17 cellular contexts compared by ENCODE assay signal in genomic region chr10:119500138-119500795, GRCh38. TPM values are rescaled to one million over a fixed set of nuclear protein-coding genes. Genes with fewer than 3 reads are reported as not detected.
DNase-seq lines count a peak whose midpoint lies in the region; ATAC-seq and TF ChIP-seq lines count a peak whose summit lies in the region.
"Had no signal": no experiment of that assay in that cellular context is flagged by ENCODE, and none has a peak within 500 bp of the region (broad histone marks: within the 10 kb centered on the region; RNA-seq: fewer than 3 reads in every experiment).

No MANE protein-coding gene starts in this region.

- H3K27me3 Mint-ChIP-seq in CD4-positive, alpha-beta T cell, result no peaks in the 10 kb centered on the region
- H3K27me3 Mint-ChIP-seq in activated T-helper 1 cell treated with anti-CD3 and anti-CD28 coated beads, Interleukin-12 subunit alpha, Interleukin-12 subunit beta, Interleukin-2, Interleukin-4 antibody, amounts not matched to agents 30 ng/mL and 10 ng/mL and 1 ng/mL, durations not matched to agents 14 hours and 24 hours and 36 hours (ENCODE audit: insufficient read depth), result no peaks in the 10 kb centered on the region
- H3K27me3 Mint-ChIP-seq: IgD-negative memory B cell, naive B cell had no signal

- H4K20me1 ChIP-seq in SK-N-SH (ENCODE audit: insufficient read depth), result no peaks in the 10 kb centered on the region

- H3K4me1 Mint-ChIP-seq in CD4-positive, alpha-beta T cell (ENCODE audit: low read depth), result peaks cover 93% of the 10 kb centered on the region
- H3K4me1 Mint-ChIP-seq in activated T-helper 1 cell treated with anti-CD3 and anti-CD28 coated beads, Interleukin-12 subunit alpha, Interleukin-12 subunit beta, Interleukin-2, Interleukin-4 antibody, amounts not matched to agents 30 ng/mL and 10 ng/mL and 1 ng/mL, durations not matched to agents 14 hours and 24 hours and 36 hours (ENCODE audit: low read depth), result peaks cover 92% of the 10 kb centered on the region

- no peaks in the 10 kb centered on the region for H3K27me3 ChIP-seq in CD4-positive, alpha-beta T cell (ENCODE audit: control insufficient read depth, insufficient read depth, low read length)
- H3K27me3 ChIP-seq in upper lobe of left lung (no peaks in the 10 kb centered on the region), lower lobe of right lung (ENCODE audit: low read depth) (peaks cover 5% of the 10 kb centered on the region), foreskin keratinocyte (no peaks in the 10 kb centered on the region), SK-N-SH (ENCODE audit: insufficient read depth) (no peaks in the 10 kb centered on the region)
- H3K27me3 ChIP-seq: esophagus squamous epithelium had no signal

- H3K79me2 ChIP-seq in SK-N-SH (ENCODE audit: insufficient read depth), result no peaks in the 10 kb centered on the region

- CTCF ChIA-PET in CD4-positive, alpha-beta T cell (lab: Charles Lee), result interaction anchor here (0.9 to 2.5 kb wide), 8 partner anchors 10 to 301 kb away, joined by 3 to 12 read pairs (median 4); partner anchors contain the start of genes GRK5 and RGS10
- CTCF ChIA-PET in SK-N-SH (lab: Yijun Ruan, JAX), result interaction anchor here (1.2 to 1.8 kb wide), 5 partner anchors 10 to 301 kb away, joined by 3 to 8 read pairs (median 5); partner anchors contain the start of gene RGS10

- H3K27ac ChIP-seq in CD4-positive, alpha-beta T cell (ENCODE audit: low read depth, low read length), result peak overlapping the region; percentile 95
- H3K27ac ChIP-seq in upper lobe of left lung, result no peak overlapping the region
- H3K27ac ChIP-seq in lower lobe of right lung, result no peak overlapping the region
- no peak overlapping the region for H3K27ac ChIP-seq in foreskin keratinocyte
- H3K27ac ChIP-seq in SK-N-SH (ENCODE audit: low read depth in 2 of 2, low read length in 1 of 2), result no peak overlapping the region
- H3K27ac ChIP-seq: VCaP had no signal

- no peak overlapping the region for H3K4me2 ChIP-seq in SK-N-SH

- no peak overlapping the region for H2AFZ ChIP-seq in SK-N-SH (ENCODE audit: low read depth)

- H3K9me3 ChIP-seq in CD4-positive, alpha-beta T cell (ENCODE audit: control insufficient read depth, low read length), result no peaks in the 10 kb centered on the region
- H3K9me3 ChIP-seq in upper lobe of left lung (no peaks in the 10 kb centered on the region), lower lobe of right lung (no peaks in the 10 kb centered on the region), SK-N-SH (no peaks in the 10 kb centered on the region)
- H3K9me3 ChIP-seq: esophagus squamous epithelium had no signal

- intact Hi-C loops in CD4-positive, alpha-beta T cell (cut with DNase I, micrococcal nuclease), result loop anchor here (5.0 to 10.0 kb wide), 3 partner anchors 42 to 155 kb away; partner anchors contain the start of genes BAG3 (in 1 of the 2), RGS10 (in 1 of the 2) and TIAL1 (in 1 of the 2)
- intact Hi-C loops in activated T-helper 1 cell treated with anti-CD3 and anti-CD28 coated beads, Interleukin-12 subunit alpha, Interleukin-12 subunit beta, Interleukin-2, Interleukin-4 antibody, amounts not matched to agents 30 ng/mL and 10 ng/mL and 1 ng/mL, durations not matched to agents 14 hours and 24 hours and 36 hours (cut with micrococcal nuclease), result loop anchor here (5.0 kb wide), 4 partner anchors 193 to 368 kb away; partner anchors contain the start of gene PRDX3
- intact Hi-C loops in lower lobe of right lung (cut with DNase I), result no loop called here

- H3K4me3 ChIP-seq in upper lobe of left lung (no peak overlapping the region), lower lobe of right lung (no peak overlapping the region), SK-N-SH (ENCODE audit: low read depth in 2 of 2, low read length in 1 of 2) (no peak overlapping the region)
- H3K4me3 ChIP-seq: esophagus squamous epithelium, lung had no signal

- H3K27ac Mint-ChIP-seq in CD4-positive, alpha-beta T cell, result peak overlapping the region; percentile 99
- H3K27ac Mint-ChIP-seq in activated T-helper 1 cell treated with anti-CD3 and anti-CD28 coated beads, Interleukin-12 subunit alpha, Interleukin-12 subunit beta, Interleukin-2, Interleukin-4 antibody, amounts not matched to agents 30 ng/mL and 10 ng/mL and 1 ng/mL, durations not matched to agents 14 hours and 24 hours and 36 hours, result peak overlapping the region; percentile 23

- WGBS in upper lobe of left lung, 2 donors, result 60 to 68% methylated on average over 8 of the region's 8 CpGs
- WGBS in SK-N-SH (ENCODE audit: low lambda C conversion rate), result 96% methylated on average over 8 of the region's 8 CpGs

- no peak for TF ChIP-seq POLR2A in upper lobe of left lung (IDR thresholded peaks at IDR 0.05)

- peaks cover 66% of the 10 kb centered on the region for H3K36me3 Mint-ChIP-seq in CD4-positive, alpha-beta T cell (ENCODE audit: low read depth)
- H3K36me3 Mint-ChIP-seq in activated T-helper 1 cell treated with anti-CD3 and anti-CD28 coated beads, Interleukin-12 subunit alpha, Interleukin-12 subunit beta, Interleukin-2, Interleukin-4 antibody, amounts not matched to agents 30 ng/mL and 10 ng/mL and 1 ng/mL, durations not matched to agents 14 hours and 24 hours and 36 hours (ENCODE audit: low read depth), result peaks cover 64% of the 10 kb centered on the region
- H3K36me3 Mint-ChIP-seq: naive B cell had no signal

- peaks cover 0 to 5% (median 0%) of the 10 kb centered on the region in 4 donors for H3K4me1 ChIP-seq in upper lobe of left lung
- H3K4me1 ChIP-seq in lower lobe of right lung, result peaks cover under 1% of the 10 kb centered on the region
- H3K4me1 ChIP-seq in foreskin keratinocyte, result no peaks in the 10 kb centered on the region
- H3K4me1 ChIP-seq in SK-N-SH (ENCODE audit: control insufficient read depth in 1 of 2, insufficient read depth in 2 of 2, low read depth in 1 of 2, low read length in 1 of 2), result no peaks in the 10 kb centered on the region

- TF ChIP-seq EP300 in upper lobe of left lung (IDR thresholded peaks at IDR 0.05), result no peak
- no peak for TF ChIP-seq EP300 in SK-N-SH (IDR thresholded peaks at IDR 0.05; ENCODE audit: borderline replicate concordance in 1 of 2, low read depth in 1 of 2, low read length in 1 of 2)

- ATAC-seq in CD4-positive, alpha-beta T cell (ENCODE audit: poor library complexity), result no peak
- ATAC-seq in upper lobe of left lung (ENCODE audit: low FRiP score in 2 of 2) (no peak), lower lobe of right lung (no peak), foreskin keratinocyte (no peak)

- no peaks in the 10 kb centered on the region for H3K9me3 Mint-ChIP-seq in CD4-positive, alpha-beta T cell
- no peaks in the 10 kb centered on the region for H3K9me3 Mint-ChIP-seq in activated T-helper 1 cell treated with anti-CD3 and anti-CD28 coated beads, Interleukin-12 subunit alpha, Interleukin-12 subunit beta, Interleukin-2, Interleukin-4 antibody, amounts not matched to agents 30 ng/mL and 10 ng/mL and 1 ng/mL, durations not matched to agents 14 hours and 24 hours and 36 hours
- H3K9me3 Mint-ChIP-seq: IgD-negative memory B cell, naive B cell had no signal

- peak overlapping the region; percentile 50 for H3K4me3 Mint-ChIP-seq in CD4-positive, alpha-beta T cell
- no peak overlapping the region for H3K4me3 Mint-ChIP-seq in activated T-helper 1 cell treated with anti-CD3 and anti-CD28 coated beads, Interleukin-12 subunit alpha, Interleukin-12 subunit beta, Interleukin-2, Interleukin-4 antibody, amounts not matched to agents 30 ng/mL and 10 ng/mL and 1 ng/mL, durations not matched to agents 14 hours and 24 hours and 36 hours
- H3K4me3 Mint-ChIP-seq: IgD-negative memory B cell had no signal

- no peak for TF ChIP-seq CTCF in CD4-positive, alpha-beta T cell (IDR thresholded peaks at IDR 0.05)
- TF ChIP-seq CTCF in upper lobe of left lung (IDR thresholded peaks at IDR 0.05), result no peak
- no peak for TF ChIP-seq CTCF in lower lobe of right lung (IDR thresholded peaks at IDR 0.05)
- TF ChIP-seq CTCF in foreskin keratinocyte (conservative IDR thresholded peaks at IDR 0.05), result no peak
- no peak for TF ChIP-seq CTCF in SK-N-SH (IDR thresholded peaks at IDR 0.05)

- no peak for TF ChIP-seq RAD21 in SK-N-SH (IDR thresholded peaks at IDR 0.05; ENCODE audit: low read length)

- POLR2A ChIA-PET in CD4-positive, alpha-beta T cell (lab: Charles Lee), result interaction anchor here (0.8 to 5.9 kb wide), 10 partner anchors 9 to 321 kb away, joined by 3 to 74 read pairs (median 4); partner anchors contain the start of gene RGS10
- POLR2A ChIA-PET in SK-N-SH (lab: Yijun Ruan, JAX), result no interaction called here

- H3K9me2 ChIP-seq in SK-N-SH, result no peaks in the 10 kb centered on the region

- H3F3A ChIP-seq in SK-N-SH (replicated peaks; ENCODE audit: insufficient read depth), result no peaks in the 10 kb centered on the region

- H3K9ac ChIP-seq in SK-N-SH, result no peak overlapping the region

- DNase-seq in CD4-positive, alpha-beta T cell, result no peak
- DNase-seq in COLO829 (ENCODE audit: low spot score) (peak; percentile 39), foreskin melanocyte (peak; percentile 92), upper lobe of left lung (no peak), lower lobe of right lung (no peak), foreskin keratinocyte (no peak), SK-N-SH (no peak)
- no peak for DNase-seq in activated T-helper 1 cell treated with anti-CD3 and anti-CD28 coated beads, Interleukin-12 subunit alpha, Interleukin-12 subunit beta, Interleukin-2, Interleukin-4 antibody, amounts not matched to agents 30 ng/mL and 10 ng/mL and 1 ng/mL, durations not matched to agents 14 hours and 24 hours and 36 hours (ENCODE audit: low spot score)
- DNase-seq: esophagus squamous epithelium; H7; naive B cell; NCI-H187; NCI-H446 treated with DMSO at 0.1 percent for 48 hours; stimulated activated CD4-positive, alpha-beta T cell treated with anti-CD3 and anti-CD28 coated beads, Interleukin-2, amount 100 ng/mL, for 48 hours had no signal

- no peaks in the 10 kb centered on the region for H3K36me3 ChIP-seq in upper lobe of left lung
- H3K36me3 ChIP-seq in lower lobe of right lung, result no peaks in the 10 kb centered on the region
- peaks cover 0 to 10% of the 10 kb centered on the region in 2 experiments for H3K36me3 ChIP-seq in SK-N-SH (replicated peaks in 1 of 2; ENCODE audit: control insufficient read depth in 1 of 2, insufficient read depth in 2 of 2, low read length in 1 of 2)

TF ChIP-seq in SK-N-SH, 30 proteins besides CTCF, POLR2A, EP300 and RAD21 (continues in another document):
- TF ChIP-seq YY1 (IDR thresholded peaks at IDR 0.05; ENCODE audit: low read depth) (no peak), RFX5 (IDR thresholded peaks at IDR 0.05; ENCODE audit: low read length) (no peak)

RNA-seq across cellular contexts. Expression of gene RGS10, which starts 42.3 kb away (rescaled TPM):
- 100 to 1,000 TPM; 132 to 134 TPM for total RNA-seq in CD4-positive, alpha-beta T cell
- total RNA-seq in activated T-helper 1 cell treated with anti-CD3 and anti-CD28 coated beads, Interleukin-12 subunit alpha, Interleukin-12 subunit beta, Interleukin-2, Interleukin-4 antibody, amounts not matched to agents 30 ng/mL and 10 ng/mL and 1 ng/mL, durations not matched to agents 14 hours and 24 hours and 36 hours, result 142 and 150 TPM in 2 replicates
- total RNA-seq in upper lobe of left lung (10 to 100 TPM; 11.7 to 39.3 (median 26.5) TPM), lower lobe of right lung (47.3 TPM), foreskin keratinocyte (85.7 and 86.5 TPM in 2 replicates)
- polyA plus RNA-seq in foreskin keratinocyte (124 and 127 TPM in 2 replicates), SK-N-SH (2012; rRNA removed) (41.2 and 44.6 TPM in 2 replicates)
- polyA plus RNA-seq in SK-N-SH (2012; cell fraction: cytosol; rRNA removed), result 59.4 and 77.8 TPM in 2 replicates
- 9.5 and 11.8 TPM in 2 replicates for polyA plus RNA-seq in SK-N-SH (2012; cell fraction: nucleus; rRNA removed)

Comparison
In these comparisons a context has a peak if more than half of its experiments do, and no peak if none do; other contexts are left out.
1. DNase-seq: peak in COLO829 (single experiment) and foreskin melanocyte (single experiment); none in CD4-positive, alpha-beta T cell (0 of 10), activated T-helper 1 cell treated with anti-CD3 and anti-CD28 coated beads, Interleukin-12 subunit alpha, Interleukin-12 subunit beta, Interleukin-2, Interleukin-4 antibody, amounts not matched to agents 30 ng/mL and 10 ng/mL and 1 ng/mL, durations not matched to agents 14 hours and 24 hours and 36 hours (single experiment), upper lobe of left lung (0 of 2), lower lobe of right lung (single experiment), foreskin keratinocyte (0 of 2) and SK-N-SH (single experiment).